In the genomic region with DNA sequence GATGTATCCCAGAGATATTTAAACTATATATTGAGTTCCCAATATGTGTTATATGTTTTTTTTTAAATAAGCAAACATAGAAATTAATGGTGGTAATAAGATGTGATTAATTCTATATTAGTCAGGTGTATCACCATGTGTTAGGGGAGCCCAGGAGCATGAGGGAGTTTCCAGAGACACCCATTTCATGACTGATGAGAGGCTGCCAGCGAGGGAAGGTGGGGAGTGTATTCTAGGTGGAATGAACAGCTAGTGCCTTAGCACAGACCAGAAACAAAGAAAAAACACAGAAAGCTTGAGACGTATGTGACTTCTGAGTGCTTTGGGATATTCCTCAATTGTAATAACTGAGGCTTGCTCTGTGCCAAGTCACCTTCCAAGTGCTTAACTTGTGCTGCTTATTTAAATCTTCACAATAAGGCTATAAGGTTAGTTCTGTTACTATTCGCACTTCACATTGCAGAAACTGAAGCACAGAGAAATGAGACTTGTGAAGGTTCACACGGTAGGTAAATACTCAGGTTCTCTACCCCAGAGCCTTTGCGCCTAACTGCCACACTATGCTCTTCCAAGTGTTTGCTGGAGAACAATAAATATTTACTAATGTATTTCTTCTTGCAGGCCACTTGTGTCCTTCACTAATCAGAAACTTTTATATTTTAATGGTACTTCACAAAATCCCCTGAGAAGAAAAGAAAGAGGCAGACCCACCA, we compare ENCODE assay signal across 1 cellular context.
TF ChIP-seq lines count a peak whose summit lies in the region.

No MANE protein-coding gene starts in this region.

TF ChIP-seq in endothelial cell of umbilical vein, 7 proteins besides CTCF, POLR2A, EP300 and RAD21:
- no peak for TF ChIP-seq MYC (IDR thresholded peaks at IDR 0.05; ENCODE audit: low read depth, low read length)
- no peak for TF ChIP-seq POLR2AphosphoS5 (IDR thresholded peaks at IDR 0.05; ENCODE audit: insufficient read depth, low read depth, low read length)
- TF ChIP-seq EZH2 (IDR thresholded peaks at IDR 0.05; ENCODE audit: borderline replicate concordance, low read depth, low read length, severe bottlenecking), result no peak
- no peak for TF ChIP-seq JUN (IDR thresholded peaks at IDR 0.05; ENCODE audit: borderline replicate concordance, insufficient read depth, insufficient read length, low read depth)
- TF ChIP-seq, protein P1, sequence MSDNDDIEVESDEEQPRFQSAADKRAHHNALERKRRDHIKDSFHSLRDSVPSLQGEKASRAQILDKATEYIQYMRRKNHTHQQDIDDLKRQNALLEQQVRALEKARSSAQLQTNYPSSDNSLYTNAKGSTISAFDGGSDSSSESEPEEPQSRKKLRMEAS (IDR thresholded peaks at IDR 0.05; ENCODE audit: insufficient read depth, insufficient read length), result no peak
- no peak for TF ChIP-seq FOS (IDR thresholded peaks at IDR 0.05; ENCODE audit: borderline replicate concordance, insufficient read depth, low read length)
- no peak for TF ChIP-seq GATA2 (IDR thresholded peaks at IDR 0.05; ENCODE audit: insufficient read depth, insufficient read length, low read depth, low read length)
